1 cellular context compared by ENCODE assay signal in genomic region chr12:49707812-49708147, GRCh38.
TF ChIP-seq lines count a peak whose summit lies in the region.

No MANE protein-coding gene starts in this region.

TF ChIP-seq in HCT116, 20 proteins besides CTCF, POLR2A, EP300 and RAD21 (continued from another document):
- TF ChIP-seq TCF7L2 (IDR thresholded peaks at IDR 0.05; ENCODE audit: borderline replicate concordance, extremely low read depth, insufficient read depth, insufficient read length) (no peak), CEBPB (IDR thresholded peaks at IDR 0.05; ENCODE audit: low read depth) (no peak), ELF1 (IDR thresholded peaks at IDR 0.05; ENCODE audit: borderline replicate concordance, low read depth) (no peak), JUND (IDR thresholded peaks at IDR 0.05) (no peak), EGR1 (IDR thresholded peaks at IDR 0.05; ENCODE audit: low read depth) (no peak), ZFX (IDR thresholded peaks at IDR 0.05) (no peak), EZH2 (IDR thresholded peaks at IDR 0.05) (no peak), SIN3A (IDR thresholded peaks at IDR 0.05; ENCODE audit: low read depth) (no peak), SRF (IDR thresholded peaks at IDR 0.05; ENCODE audit: low read depth) (no peak), CBX3 (IDR thresholded peaks at IDR 0.05; ENCODE audit: low read depth) (no peak), POLR2AphosphoS5 (IDR thresholded peaks at IDR 0.05; ENCODE audit: low read depth, low read length) (no peak)
- TF ChIP-seq, protein P1, sequence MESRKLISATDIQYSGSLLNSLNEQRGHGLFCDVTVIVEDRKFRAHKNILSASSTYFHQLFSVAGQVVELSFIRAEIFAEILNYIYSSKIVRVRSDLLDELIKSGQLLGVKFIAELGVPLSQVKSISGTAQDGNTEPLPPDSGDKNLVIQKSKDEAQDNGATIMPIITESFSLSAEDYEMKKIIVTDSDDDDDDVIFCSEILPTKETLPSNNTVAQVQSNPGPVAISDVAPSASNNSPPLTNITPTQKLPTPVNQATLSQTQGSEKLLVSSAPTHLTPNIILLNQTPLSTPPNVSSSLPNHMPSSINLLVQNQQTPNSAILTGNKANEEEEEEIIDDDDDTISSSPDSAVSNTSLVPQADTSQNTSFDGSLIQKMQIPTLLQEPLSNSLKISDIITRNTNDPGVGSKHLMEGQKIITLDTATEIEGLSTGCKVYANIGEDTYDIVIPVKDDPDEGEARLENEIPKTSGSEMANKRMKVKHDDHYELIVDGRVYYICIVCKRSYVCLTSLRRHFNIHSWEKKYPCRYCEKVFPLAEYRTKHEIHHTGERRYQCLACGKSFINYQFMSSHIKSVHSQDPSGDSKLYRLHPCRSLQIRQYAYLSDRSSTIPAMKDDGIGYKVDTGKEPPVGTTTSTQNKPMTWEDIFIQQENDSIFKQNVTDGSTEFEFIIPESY (IDR thresholded peaks at IDR 0.05; ENCODE audit: extremely low read depth, insufficient replicate concordance, low read length), result no peak
- TF ChIP-seq, protein P2, sequence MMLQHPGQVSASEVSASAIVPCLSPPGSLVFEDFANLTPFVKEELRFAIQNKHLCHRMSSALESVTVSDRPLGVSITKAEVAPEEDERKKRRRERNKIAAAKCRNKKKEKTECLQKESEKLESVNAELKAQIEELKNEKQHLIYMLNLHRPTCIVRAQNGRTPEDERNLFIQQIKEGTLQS (IDR thresholded peaks at IDR 0.05), result no peak
